1 cellular context compared by ENCODE assay signal in the genomic region with DNA sequence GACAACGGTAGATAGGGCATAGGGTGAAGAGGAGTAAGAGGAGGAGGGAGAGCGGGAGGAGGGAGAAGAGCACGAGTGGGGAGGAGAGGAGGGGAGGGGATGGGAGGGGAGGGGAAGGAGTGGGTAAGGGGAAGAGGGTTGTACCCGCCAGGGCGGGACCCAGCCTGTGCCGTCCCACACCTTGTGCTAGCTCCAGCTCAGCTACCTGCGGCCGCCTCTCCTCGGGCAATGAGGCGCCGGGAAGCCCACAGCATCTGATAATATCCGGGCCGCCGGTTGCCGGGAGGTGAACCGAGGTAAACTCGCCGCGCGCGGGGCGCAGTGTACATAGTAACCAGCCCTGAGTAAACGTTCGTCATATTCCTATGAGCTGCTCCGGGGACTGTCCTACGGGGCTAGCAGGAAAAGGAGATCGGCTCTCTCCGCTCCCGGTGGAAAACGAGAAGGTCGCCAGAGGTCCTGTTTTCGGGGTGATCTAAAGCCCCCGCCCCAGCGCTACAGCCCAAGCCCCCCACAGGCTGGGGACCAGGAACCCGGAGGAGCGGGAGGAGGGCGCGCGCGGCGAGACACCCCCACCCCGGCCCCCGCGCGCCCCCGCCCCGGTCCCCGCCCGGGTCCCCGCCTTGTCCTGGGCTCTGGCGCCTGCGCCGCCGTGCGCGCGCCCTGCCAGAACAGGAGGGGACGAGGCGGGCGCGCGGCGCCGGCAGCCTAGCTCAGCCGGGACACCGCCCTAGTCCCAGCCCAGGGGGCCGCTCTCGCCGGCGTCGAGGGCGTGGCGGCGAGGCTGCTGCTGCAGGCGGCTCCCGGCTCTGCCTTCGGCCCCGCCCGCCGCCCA.
TF ChIP-seq lines count a peak whose summit lies in the region.

A gene (plus strand): TSS at position 669 of the 835 bp plus-strand sequence. CDS start 11,537 bp downstream, outside the sequence.

TF ChIP-seq in HepG2, 621 proteins besides CTCF, POLR2A, EP300 and RAD21 (continued from another document and continues in another):
- TF ChIP-seq, protein P1, sequence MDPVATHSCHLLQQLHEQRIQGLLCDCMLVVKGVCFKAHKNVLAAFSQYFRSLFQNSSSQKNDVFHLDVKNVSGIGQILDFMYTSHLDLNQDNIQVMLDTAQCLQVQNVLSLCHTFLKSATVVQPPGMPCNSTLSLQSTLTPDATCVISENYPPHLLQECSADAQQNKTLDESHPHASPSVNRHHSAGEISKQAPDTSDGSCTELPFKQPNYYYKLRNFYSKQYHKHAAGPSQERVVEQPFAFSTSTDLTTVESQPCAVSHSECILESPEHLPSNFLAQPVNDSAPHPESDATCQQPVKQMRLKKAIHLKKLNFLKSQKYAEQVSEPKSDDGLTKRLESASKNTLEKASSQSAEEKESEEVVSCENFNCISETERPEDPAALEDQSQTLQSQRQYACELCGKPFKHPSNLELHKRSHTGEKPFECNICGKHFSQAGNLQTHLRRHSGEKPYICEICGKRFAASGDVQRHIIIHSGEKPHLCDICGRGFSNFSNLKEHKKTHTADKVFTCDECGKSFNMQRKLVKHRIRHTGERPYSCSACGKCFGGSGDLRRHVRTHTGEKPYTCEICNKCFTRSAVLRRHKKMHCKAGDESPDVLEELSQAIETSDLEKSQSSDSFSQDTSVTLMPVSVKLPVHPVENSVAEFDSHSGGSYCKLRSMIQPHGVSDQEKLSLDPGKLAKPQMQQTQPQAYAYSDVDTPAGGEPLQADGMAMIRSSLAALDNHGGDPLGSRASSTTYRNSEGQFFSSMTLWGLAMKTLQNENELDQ (CRISPR knock-in tag; IDR thresholded peaks at IDR 0.05; ENCODE audit: borderline replicate concordance), result no peak
- TF ChIP-seq NRL (CRISPR knock-in tag; IDR thresholded peaks at IDR 0.05; ENCODE audit: borderline replicate concordance), result no peak
- TF ChIP-seq ZNF501 (CRISPR knock-in tag; IDR thresholded peaks at IDR 0.05), result peak; percentile 45; the same call in 1 of the 2 replicates
- TF ChIP-seq ZSCAN31 (CRISPR knock-in tag; IDR thresholded peaks at IDR 0.05; ENCODE audit: low read depth), result no peak
- no peak for TF ChIP-seq HOXA9 (CRISPR knock-in tag; IDR thresholded peaks at IDR 0.05; ENCODE audit: borderline replicate concordance)
- TF ChIP-seq TP53 (CRISPR knock-in tag; conservative IDR thresholded peaks at IDR 0.05), result no peak
- TF ChIP-seq ZNF644 (CRISPR knock-in tag; IDR thresholded peaks at IDR 0.05; ENCODE audit: low read depth), result no peak
- TF ChIP-seq ZNF839 (CRISPR knock-in tag; IDR thresholded peaks at IDR 0.05; ENCODE audit: borderline replicate concordance), result 0 out of 2 replicates have a peak, but pooled peaks have one; percentile 52
- TF ChIP-seq ZNF3 (CRISPR knock-in tag; IDR thresholded peaks at IDR 0.05), result no peak
- TF ChIP-seq PHF8 (CRISPR knock-in tag; IDR thresholded peaks at IDR 0.05), result 0 out of 2 replicates have a peak, but pooled peaks have one; percentile 19
- no peak for TF ChIP-seq HNRNPUL1 (IDR thresholded peaks at IDR 0.05; ENCODE audit: low read depth, low read length)
- TF ChIP-seq BHLHE40 (IDR thresholded peaks at IDR 0.05; ENCODE audit: low read length), result no peak
- no peak for TF ChIP-seq ZNF274 (CRISPR knock-in tag; IDR thresholded peaks at IDR 0.05)
- TF ChIP-seq PHB2 (IDR thresholded peaks at IDR 0.05; ENCODE audit: partially characterized antibody), result no peak
- TF ChIP-seq, protein P2, sequence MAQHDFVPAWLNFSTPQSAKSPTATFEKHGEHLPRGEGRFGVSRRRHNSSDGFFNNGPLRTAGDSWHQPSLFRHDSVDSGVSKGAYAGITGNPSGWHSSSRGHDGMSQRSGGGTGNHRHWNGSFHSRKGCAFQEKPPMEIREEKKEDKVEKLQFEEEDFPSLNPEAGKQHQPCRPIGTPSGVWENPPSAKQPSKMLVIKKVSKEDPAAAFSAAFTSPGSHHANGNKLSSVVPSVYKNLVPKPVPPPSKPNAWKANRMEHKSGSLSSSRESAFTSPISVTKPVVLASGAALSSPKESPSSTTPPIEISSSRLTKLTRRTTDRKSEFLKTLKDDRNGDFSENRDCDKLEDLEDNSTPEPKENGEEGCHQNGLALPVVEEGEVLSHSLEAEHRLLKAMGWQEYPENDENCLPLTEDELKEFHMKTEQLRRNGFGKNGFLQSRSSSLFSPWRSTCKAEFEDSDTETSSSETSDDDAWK (CRISPR knock-in tag; IDR thresholded peaks at IDR 0.05), result no peak
- TF ChIP-seq, protein P3, sequence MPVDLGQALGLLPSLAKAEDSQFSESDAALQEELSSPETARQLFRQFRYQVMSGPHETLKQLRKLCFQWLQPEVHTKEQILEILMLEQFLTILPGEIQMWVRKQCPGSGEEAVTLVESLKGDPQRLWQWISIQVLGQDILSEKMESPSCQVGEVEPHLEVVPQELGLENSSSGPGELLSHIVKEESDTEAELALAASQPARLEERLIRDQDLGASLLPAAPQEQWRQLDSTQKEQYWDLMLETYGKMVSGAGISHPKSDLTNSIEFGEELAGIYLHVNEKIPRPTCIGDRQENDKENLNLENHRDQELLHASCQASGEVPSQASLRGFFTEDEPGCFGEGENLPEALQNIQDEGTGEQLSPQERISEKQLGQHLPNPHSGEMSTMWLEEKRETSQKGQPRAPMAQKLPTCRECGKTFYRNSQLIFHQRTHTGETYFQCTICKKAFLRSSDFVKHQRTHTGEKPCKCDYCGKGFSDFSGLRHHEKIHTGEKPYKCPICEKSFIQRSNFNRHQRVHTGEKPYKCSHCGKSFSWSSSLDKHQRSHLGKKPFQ (CRISPR knock-in tag; IDR thresholded peaks at IDR 0.05; ENCODE audit: insufficient replicate concordance), result peak; percentile 20
- TF ChIP-seq, protein P4, sequence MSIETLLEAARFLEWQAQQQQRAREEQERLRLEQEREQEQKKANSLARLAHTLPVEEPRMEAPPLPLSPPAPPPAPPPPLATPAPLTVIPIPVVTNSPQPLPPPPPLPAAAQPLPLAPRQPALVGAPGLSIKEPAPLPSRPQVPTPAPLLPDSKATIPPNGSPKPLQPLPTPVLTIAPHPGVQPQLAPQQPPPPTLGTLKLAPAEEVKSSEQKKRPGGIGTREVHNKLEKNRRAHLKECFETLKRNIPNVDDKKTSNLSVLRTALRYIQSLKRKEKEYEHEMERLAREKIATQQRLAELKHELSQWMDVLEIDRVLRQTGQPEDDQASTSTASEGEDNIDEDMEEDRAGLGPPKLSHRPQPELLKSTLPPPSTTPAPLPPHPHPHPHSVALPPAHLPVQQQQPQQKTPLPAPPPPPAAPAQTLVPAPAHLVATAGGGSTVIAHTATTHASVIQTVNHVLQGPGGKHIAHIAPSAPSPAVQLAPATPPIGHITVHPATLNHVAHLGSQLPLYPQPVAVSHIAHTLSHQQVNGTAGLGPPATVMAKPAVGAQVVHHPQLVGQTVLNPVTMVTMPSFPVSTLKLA (IDR thresholded peaks at IDR 0.05), result no peak
- no peak for TF ChIP-seq ZNF589 (CRISPR knock-in tag; conservative IDR thresholded peaks at IDR 0.05)
- TF ChIP-seq MAFG (CRISPR knock-in tag; IDR thresholded peaks at IDR 0.05), result no peak
- TF ChIP-seq AGO1 (IDR thresholded peaks at IDR 0.05; ENCODE audit: low read depth, low read length, poor library complexity, severe bottlenecking), result no peak
- no peak for TF ChIP-seq MLLT10 (CRISPR knock-in tag; IDR thresholded peaks at IDR 0.05)
- TF ChIP-seq ZNF629 (CRISPR knock-in tag; conservative IDR thresholded peaks at IDR 0.05), result no peak
- TF ChIP-seq SOX5 (CRISPR knock-in tag; IDR thresholded peaks at IDR 0.05; ENCODE audit: borderline replicate concordance), result peak; percentile 20; the same call in 1 of the 2 replicates
- TF ChIP-seq, protein P5, sequence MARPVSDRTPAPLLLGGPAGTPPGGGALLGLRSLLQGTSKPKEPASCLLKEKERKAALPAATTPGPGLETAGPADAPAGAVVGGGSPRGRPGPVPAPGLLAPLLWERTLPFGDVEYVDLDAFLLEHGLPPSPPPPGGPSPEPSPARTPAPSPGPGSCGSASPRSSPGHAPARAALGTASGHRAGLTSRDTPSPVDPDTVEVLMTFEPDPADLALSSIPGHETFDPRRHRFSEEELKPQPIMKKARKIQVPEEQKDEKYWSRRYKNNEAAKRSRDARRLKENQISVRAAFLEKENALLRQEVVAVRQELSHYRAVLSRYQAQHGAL (CRISPR knock-in tag; IDR thresholded peaks at IDR 0.05; ENCODE audit: not compliant biosample characterization), result no peak
- TF ChIP-seq, protein P6, sequence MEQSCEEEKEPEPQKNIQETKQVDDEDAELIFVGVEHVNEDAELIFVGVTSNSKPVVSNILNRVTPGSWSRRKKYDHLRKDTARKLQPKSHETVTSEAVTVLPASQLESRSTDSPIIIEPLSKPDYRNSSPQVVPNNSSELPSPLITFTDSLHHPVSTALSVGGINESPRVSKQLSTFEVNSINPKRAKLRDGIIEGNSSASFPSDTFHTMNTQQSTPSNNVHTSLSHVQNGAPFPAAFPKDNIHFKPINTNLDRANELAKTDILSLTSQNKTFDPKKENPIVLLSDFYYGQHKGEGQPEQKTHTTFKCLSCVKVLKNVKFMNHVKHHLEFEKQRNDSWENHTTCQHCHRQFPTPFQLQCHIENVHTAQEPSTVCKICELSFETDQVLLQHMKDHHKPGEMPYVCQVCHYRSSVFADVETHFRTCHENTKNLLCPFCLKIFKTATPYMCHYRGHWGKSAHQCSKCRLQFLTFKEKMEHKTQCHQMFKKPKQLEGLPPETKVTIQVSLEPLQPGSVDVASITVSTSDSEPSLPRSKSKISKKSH (CRISPR knock-in tag; IDR thresholded peaks at IDR 0.05; ENCODE audit: borderline replicate concordance), result no peak
- no peak for TF ChIP-seq CC2D1A (CRISPR knock-in tag; IDR thresholded peaks at IDR 0.05)
- TF ChIP-seq ZFP37 (CRISPR knock-in tag; IDR thresholded peaks at IDR 0.05; ENCODE audit: borderline replicate concordance), result no peak
- no peak for TF ChIP-seq ZNF543 (CRISPR knock-in tag; IDR thresholded peaks at IDR 0.05)
- peak; percentile 45; the same call in 1 of the 2 replicates for TF ChIP-seq HDAC2 (CRISPR knock-in tag; IDR thresholded peaks at IDR 0.05)
- no peak for TF ChIP-seq ZNF367 (CRISPR knock-in tag; IDR thresholded peaks at IDR 0.05; ENCODE audit: borderline replicate concordance)
- TF ChIP-seq TBX2 (CRISPR knock-in tag; IDR thresholded peaks at IDR 0.05; ENCODE audit: borderline replicate concordance), result no peak
- TF ChIP-seq, protein P7, sequence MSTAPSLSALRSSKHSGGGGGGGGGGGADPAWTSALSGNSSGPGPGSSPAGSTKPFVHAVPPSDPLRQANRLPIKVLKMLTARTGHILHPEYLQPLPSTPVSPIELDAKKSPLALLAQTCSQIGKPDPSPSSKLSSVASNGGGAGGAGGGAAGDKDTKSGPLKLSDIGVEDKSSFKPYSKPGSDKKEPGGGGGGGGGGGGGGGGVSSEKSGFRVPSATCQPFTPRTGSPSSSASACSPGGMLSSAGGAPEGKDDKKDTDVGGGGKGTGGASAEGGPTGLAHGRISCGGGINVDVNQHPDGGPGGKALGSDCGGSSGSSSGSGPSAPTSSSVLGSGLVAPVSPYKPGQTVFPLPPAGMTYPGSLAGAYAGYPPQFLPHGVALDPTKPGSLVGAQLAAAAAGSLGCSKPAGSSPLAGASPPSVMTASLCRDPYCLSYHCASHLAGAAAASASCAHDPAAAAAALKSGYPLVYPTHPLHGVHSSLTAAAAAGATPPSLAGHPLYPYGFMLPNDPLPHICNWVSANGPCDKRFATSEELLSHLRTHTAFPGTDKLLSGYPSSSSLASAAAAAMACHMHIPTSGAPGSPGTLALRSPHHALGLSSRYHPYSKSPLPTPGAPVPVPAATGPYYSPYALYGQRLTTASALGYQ (CRISPR knock-in tag; IDR thresholded peaks at IDR 0.05), result no peak
- no peak for TF ChIP-seq ZNF282 (IDR thresholded peaks at IDR 0.05; ENCODE audit: partially characterized antibody)
- TF ChIP-seq, protein P8, sequence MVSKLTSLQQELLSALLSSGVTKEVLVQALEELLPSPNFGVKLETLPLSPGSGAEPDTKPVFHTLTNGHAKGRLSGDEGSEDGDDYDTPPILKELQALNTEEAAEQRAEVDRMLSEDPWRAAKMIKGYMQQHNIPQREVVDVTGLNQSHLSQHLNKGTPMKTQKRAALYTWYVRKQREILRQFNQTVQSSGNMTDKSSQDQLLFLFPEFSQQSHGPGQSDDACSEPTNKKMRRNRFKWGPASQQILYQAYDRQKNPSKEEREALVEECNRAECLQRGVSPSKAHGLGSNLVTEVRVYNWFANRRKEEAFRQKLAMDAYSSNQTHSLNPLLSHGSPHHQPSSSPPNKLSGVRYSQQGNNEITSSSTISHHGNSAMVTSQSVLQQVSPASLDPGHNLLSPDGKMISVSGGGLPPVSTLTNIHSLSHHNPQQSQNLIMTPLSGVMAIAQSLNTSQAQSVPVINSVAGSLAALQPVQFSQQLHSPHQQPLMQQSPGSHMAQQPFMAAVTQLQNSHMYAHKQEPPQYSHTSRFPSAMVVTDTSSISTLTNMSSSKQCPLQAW (CRISPR knock-in tag; IDR thresholded peaks at IDR 0.05), result peak; percentile 59; the same call in 1 of the 2 replicates
- TF ChIP-seq, protein P9, sequence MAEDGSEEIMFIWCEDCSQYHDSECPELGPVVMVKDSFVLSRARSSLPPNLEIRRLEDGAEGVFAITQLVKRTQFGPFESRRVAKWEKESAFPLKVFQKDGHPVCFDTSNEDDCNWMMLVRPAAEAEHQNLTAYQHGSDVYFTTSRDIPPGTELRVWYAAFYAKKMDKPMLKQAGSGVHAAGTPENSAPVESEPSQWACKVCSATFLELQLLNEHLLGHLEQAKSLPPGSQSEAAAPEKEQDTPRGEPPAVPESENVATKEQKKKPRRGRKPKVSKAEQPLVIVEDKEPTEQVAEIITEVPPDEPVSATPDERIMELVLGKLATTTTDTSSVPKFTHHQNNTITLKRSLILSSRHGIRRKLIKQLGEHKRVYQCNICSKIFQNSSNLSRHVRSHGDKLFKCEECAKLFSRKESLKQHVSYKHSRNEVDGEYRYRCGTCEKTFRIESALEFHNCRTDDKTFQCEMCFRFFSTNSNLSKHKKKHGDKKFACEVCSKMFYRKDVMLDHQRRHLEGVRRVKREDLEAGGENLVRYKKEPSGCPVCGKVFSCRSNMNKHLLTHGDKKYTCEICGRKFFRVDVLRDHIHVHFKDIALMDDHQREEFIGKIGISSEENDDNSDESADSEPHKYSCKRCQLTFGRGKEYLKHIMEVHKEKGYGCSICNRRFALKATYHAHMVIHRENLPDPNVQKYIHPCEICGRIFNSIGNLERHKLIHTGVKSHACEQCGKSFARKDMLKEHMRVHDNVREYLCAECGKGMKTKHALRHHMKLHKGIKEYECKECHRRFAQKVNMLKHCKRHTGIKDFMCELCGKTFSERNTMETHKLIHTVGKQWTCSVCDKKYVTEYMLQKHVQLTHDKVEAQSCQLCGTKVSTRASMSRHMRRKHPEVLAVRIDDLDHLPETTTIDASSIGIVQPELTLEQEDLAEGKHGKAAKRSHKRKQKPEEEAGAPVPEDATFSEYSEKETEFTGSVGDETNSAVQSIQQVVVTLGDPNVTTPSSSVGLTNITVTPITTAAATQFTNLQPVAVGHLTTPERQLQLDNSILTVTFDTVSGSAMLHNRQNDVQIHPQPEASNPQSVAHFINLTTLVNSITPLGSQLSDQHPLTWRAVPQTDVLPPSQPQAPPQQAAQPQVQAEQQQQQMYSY (CRISPR knock-in tag; IDR thresholded peaks at IDR 0.05), result no peak
- TF ChIP-seq SRSF9 (IDR thresholded peaks at IDR 0.05; ENCODE audit: borderline replicate concordance, insufficient read depth, low read depth, low read length, poor library complexity, severe bottlenecking), result no peak
- TF ChIP-seq, protein P10, sequence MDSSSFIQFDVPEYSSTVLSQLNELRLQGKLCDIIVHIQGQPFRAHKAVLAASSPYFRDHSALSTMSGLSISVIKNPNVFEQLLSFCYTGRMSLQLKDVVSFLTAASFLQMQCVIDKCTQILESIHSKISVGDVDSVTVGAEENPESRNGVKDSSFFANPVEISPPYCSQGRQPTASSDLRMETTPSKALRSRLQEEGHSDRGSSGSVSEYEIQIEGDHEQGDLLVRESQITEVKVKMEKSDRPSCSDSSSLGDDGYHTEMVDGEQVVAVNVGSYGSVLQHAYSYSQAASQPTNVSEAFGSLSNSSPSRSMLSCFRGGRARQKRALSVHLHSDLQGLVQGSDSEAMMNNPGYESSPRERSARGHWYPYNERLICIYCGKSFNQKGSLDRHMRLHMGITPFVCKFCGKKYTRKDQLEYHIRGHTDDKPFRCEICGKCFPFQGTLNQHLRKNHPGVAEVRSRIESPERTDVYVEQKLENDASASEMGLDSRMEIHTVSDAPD (CRISPR knock-in tag; IDR thresholded peaks at IDR 0.05), result no peak
- no peak for TF ChIP-seq KDM1A (CRISPR knock-in tag; IDR thresholded peaks at IDR 0.05)
